ENCODE assay signal across 20 cellular contexts in the genomic region with DNA sequence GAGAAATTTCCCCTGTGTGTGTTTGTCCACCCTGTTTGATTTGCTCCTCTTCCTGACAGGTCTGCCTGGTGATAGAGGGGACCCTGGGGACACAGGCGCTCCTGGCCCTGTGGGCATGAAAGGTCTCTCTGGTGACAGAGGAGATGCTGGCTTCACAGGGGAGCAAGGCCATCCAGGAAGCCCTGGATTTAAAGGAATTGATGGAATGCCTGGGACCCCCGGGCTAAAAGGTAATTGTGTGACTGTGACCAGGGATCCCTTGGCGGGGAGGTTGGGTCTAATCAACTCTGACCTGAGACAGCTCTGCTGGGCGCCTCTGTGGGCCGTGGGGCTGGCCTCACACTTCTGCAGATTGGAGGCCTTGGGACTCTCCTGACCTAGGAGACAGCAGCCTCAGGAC.
DNase-seq lines count a peak whose midpoint lies in the region; ATAC-seq and TF ChIP-seq lines count a peak whose summit lies in the region.
"Had no signal": no experiment of that assay in that cellular context is flagged by ENCODE, and none has a peak within 500 bp of the region (broad histone marks: within the 10 kb centered on the region; RNA-seq: fewer than 3 reads in every experiment).

No MANE protein-coding gene starts in this region.

- no peak overlapping the region for H3K4me3 ChIP-seq in gastroesophageal sphincter
- no peak overlapping the region for H3K4me3 ChIP-seq in stomach smooth muscle (ENCODE audit: low read length in 2 of 2)
- H3K4me3 ChIP-seq: BLaER1, GM12878 had no signal

- H3K4me3 Mint-ChIP-seq in H9 (no peak overlapping the region), osteocyte (ENCODE audit: unreplicated experiment) (no peak overlapping the region)

- H2BK5ac ChIP-seq in H9 (ENCODE audit: insufficient read length, low read length) = no peak overlapping the region

- H3K27ac Mint-ChIP-seq in H9 (peak overlapping the region; percentile 47 to 92 (median 61); a peak in 3 of 7 replicates), osteocyte (ENCODE audit: unreplicated experiment) (peak overlapping the region; percentile 47)

- ATAC-seq in gastroesophageal sphincter (no peak), GM19455 (IDR thresholded peaks at IDR 0.05; ENCODE audit: unreplicated experiment) (no peak)
- ATAC-seq: GM12878 had no signal

- peaks cover 7 to 41% (median 36%) of the 10 kb centered on the region in 3 experiments; a peak in 6 of 7 replicates for H3K36me3 Mint-ChIP-seq in H9 (ENCODE audit: insufficient read depth in 1 of 3, low read depth in 3 of 3)
- peaks cover 60% of the 10 kb centered on the region for H3K36me3 Mint-ChIP-seq in osteocyte (ENCODE audit: unreplicated experiment)

- H2BK15ac ChIP-seq in H9 (ENCODE audit: low read depth, low read length) = no peak overlapping the region

- no peak overlapping the region for H3K27ac ChIP-seq in H9 (ENCODE audit: insufficient read length, low read depth, low read length)
- H3K27ac ChIP-seq in gastroesophageal sphincter = peak overlapping the region; percentile 47 to 74 (median 60)
- peak overlapping the region; percentile 55 for H3K27ac ChIP-seq in stomach smooth muscle (ENCODE audit: low read length)

- H2BK20ac ChIP-seq in H9 (ENCODE audit: low read depth, low read length, poor library complexity, severe bottlenecking) = no peak overlapping the region

- TF ChIP-seq POLR2A in gastroesophageal sphincter (IDR thresholded peaks at IDR 0.05) = no peak

- H3K27me3 Mint-ChIP-seq in H9 (ENCODE audit: low read depth) = no peaks in the 10 kb centered on the region
- H3K27me3 Mint-ChIP-seq in osteocyte (ENCODE audit: unreplicated experiment) = no peaks in the 10 kb centered on the region

- TF ChIP-seq CTCF in H9 (conservative IDR thresholded peaks at IDR 0.05) (no peak), gastroesophageal sphincter (IDR thresholded peaks at IDR 0.05) (no peak), osteocyte (IDR thresholded peaks at IDR 0.05) (no peak)

- no peaks in the 10 kb centered on the region for H3K4me1 ChIP-seq in H9 (ENCODE audit: insufficient read depth, low read length)
- H3K4me1 ChIP-seq in gastroesophageal sphincter = peaks cover 0 to 35% (median 0%) of the 10 kb centered on the region in 3 donors
- peaks cover 21% of the 10 kb centered on the region for H3K4me1 ChIP-seq in stomach smooth muscle (ENCODE audit: control insufficient read depth, insufficient read depth, low read length)

- H4K91ac ChIP-seq in H9 (ENCODE audit: insufficient read length, low read depth, low read length) = no peak overlapping the region

- H3K9me3 Mint-ChIP-seq in H9 (no peaks in the 10 kb centered on the region), osteocyte (ENCODE audit: unreplicated experiment) (no peaks in the 10 kb centered on the region)

- no peak overlapping the region for H3K56ac ChIP-seq in H9 (ENCODE audit: insufficient read length, low read depth, low read length)

- H3K23ac ChIP-seq in H9 (ENCODE audit: insufficient read length, low read depth, low read length) = no peak overlapping the region

- peaks cover 17% of the 10 kb centered on the region in 2 experiments for H3K4me1 Mint-ChIP-seq in H9
- H3K4me1 Mint-ChIP-seq in osteocyte (ENCODE audit: unreplicated experiment) = no peaks in the 10 kb centered on the region

- DNase-seq in H9 (no peak), osteocyte (ENCODE audit: extremely low spot score, unreplicated experiment) (no peak), NCI-H128 (lab: John Stamatoyannopoulos, UW; ENCODE audit: unreplicated experiment) (no peak), NCI-H2227 treated with DMSO at 0.1 percent for 48 hours (lab: John Stamatoyannopoulos, UW) (no peak), SIG-M5 treated with dmso at 0.1 percent for 504 hours (lab: John Stamatoyannopoulos, UW; ENCODE audit: unreplicated experiment) (no peak)
- DNase-seq: DND-41; GDM1; Karpas-422; MM.1S; NCI-H1092 treated with DMSO at 0.1 percent for 48 hours; NCI-H1694; NCI-H226; NCI-H526; NK-92 treated with Interleukin-12 subunit alpha and Interleukin-12 subunit beta, amount 100 ng/mL, for 24 hours; SHP77 treated with DMSO at 0.1 percent for 48 hours had no signal

- H3K9me3 ChIP-seq in H9 (ENCODE audit: control insufficient read depth, low read depth, low read length) (no peaks in the 10 kb centered on the region), gastroesophageal sphincter (no peaks in the 10 kb centered on the region), stomach smooth muscle (ENCODE audit: control insufficient read depth in 2 of 2, low read length in 2 of 2) (no peaks in the 10 kb centered on the region)
- H3K9me3 ChIP-seq: BLaER1 had no signal

- H3K23me2 ChIP-seq in H9 (ENCODE audit: insufficient read length, low read depth, low read length, poor library complexity, severe bottlenecking) = peaks cover 4% of the 10 kb centered on the region

- no peak overlapping the region for H2AK5ac ChIP-seq in H9 (ENCODE audit: insufficient read length, low read length)

- no peaks in the 10 kb centered on the region for H3K27me3 ChIP-seq in H9 (ENCODE audit: insufficient read depth, low read length)
- no peaks in the 10 kb centered on the region for H3K27me3 ChIP-seq in gastroesophageal sphincter
- H3K27me3 ChIP-seq in stomach smooth muscle (ENCODE audit: control insufficient read depth in 1 of 2, insufficient read depth in 2 of 2, low read length in 2 of 2) = no peaks in the 10 kb centered on the region
- H3K27me3 ChIP-seq: BLaER1 had no signal

- TF ChIP-seq EP300 in gastroesophageal sphincter (IDR thresholded peaks at IDR 0.05) = no peak

- H3K79me2 ChIP-seq in H9 (ENCODE audit: insufficient read depth, low read length) = no peaks in the 10 kb centered on the region

- no peak overlapping the region for H3K18ac ChIP-seq in H9 (ENCODE audit: insufficient read length, low read depth, low read length)

- no peak overlapping the region for H4K5ac ChIP-seq in H9 (ENCODE audit: insufficient read length, low read depth, low read length)

- no peak overlapping the region for H3K9ac ChIP-seq in H9 (ENCODE audit: extremely low read depth, insufficient read length, low read length)
- H3K9ac ChIP-seq in stomach smooth muscle (ENCODE audit: low read length in 2 of 2) = no peak overlapping the region
- H3K9ac ChIP-seq: BLaER1 had no signal

- no peak overlapping the region for H4K8ac ChIP-seq in H9 (replicated peaks; ENCODE audit: insufficient read length, low read depth, low read length)

- no peak overlapping the region for H2BK120ac ChIP-seq in H9 (ENCODE audit: low read depth, low read length, poor library complexity, severe bottlenecking)

- no peak overlapping the region for H2BK12ac ChIP-seq in H9 (ENCODE audit: insufficient read length, low read depth, low read length)

- no peak overlapping the region for H3K4me2 ChIP-seq in H9 (ENCODE audit: insufficient read depth, insufficient read length, low read length)

- H2AFZ ChIP-seq in H9 (ENCODE audit: low read length) = no peak overlapping the region

- H3K4ac ChIP-seq in H9 (ENCODE audit: low read depth, low read length) = no peak overlapping the region

- H3T11ph ChIP-seq in H9 (ENCODE audit: low read length) = no peak overlapping the region

- WGBS in H9 (ENCODE audit: extremely low coverage, insufficient read length, low lambda C conversion rate) = no CpG with 5 or more reads among the region's 5 CpGs
- WGBS in gastroesophageal sphincter (ENCODE audit: low coverage in 1 of 2), 2 donors = no CpG with 5 or more reads among the region's 5 CpGs

- peaks cover 0 to 87% of the 10 kb centered on the region in 2 donors for H3K36me3 ChIP-seq in gastroesophageal sphincter
- H3K36me3 ChIP-seq in stomach smooth muscle (ENCODE audit: control insufficient read depth in 2 of 2, insufficient read depth in 2 of 2, low read length in 2 of 2) = peaks cover 67 to 78% of the 10 kb centered on the region in 2 donors
- H3K36me3 ChIP-seq: BLaER1 had no signal

- H3K14ac ChIP-seq in H9 (ENCODE audit: insufficient read depth, low read length) = no peak overlapping the region

- H3K79me1 ChIP-seq in H9 (ENCODE audit: insufficient read depth, low read depth, low read length, poor library complexity, severe bottlenecking) = no peaks in the 10 kb centered on the region

- H4K20me1 ChIP-seq in H9 (ENCODE audit: control insufficient read depth, insufficient read depth, insufficient read length) = no peaks in the 10 kb centered on the region
- H4K20me1 ChIP-seq: BLaER1 had no signal
